In genomic region chr6:166503167-166503744, GRCh38 we compare ENCODE assay signal across 5 cellular contexts.
"Had no signal": no experiment of that assay in that cellular context is flagged by ENCODE, and none has a peak within 500 bp of the region (broad histone marks: within the 10 kb centered on the region; RNA-seq: fewer than 3 reads in every experiment).

No MANE protein-coding gene starts in this region.

- DNase-seq: H9, HCEC 1CT had no signal

- ATAC-seq: HepG2 had no signal

- H3K4me3 ChIP-seq: GM23338 had no signal

- H3K27ac ChIP-seq: HL-60 had no signal
